In the genomic region with DNA sequence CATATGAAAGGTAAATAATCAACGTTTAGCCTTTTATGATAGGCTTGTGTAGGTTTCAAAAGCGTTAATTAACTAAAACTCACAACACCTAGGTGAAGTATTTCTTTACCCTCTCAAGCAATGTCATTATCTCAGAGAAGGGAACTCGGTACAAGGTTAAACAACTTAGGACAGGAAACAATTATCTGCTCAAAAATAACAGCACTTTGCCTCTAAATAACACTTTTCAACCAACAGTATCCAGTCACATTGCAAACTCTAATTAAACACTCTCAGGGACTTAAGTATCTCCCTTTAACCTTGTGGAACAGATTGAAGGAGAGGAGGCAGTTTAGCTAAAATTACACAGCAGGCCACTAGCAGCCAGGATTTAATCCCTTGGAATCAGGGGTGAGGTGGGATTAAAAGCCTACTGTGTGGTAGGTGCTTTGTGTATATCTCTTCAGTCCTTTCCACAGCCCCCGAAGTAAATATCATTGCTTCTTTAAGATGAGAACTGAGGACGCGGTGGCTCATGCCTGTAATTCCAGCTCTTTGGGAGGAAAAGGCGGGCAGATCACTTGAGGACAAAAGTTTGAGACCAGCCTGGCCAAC, we compare ENCODE assay signal across 27 cellular contexts. TPM values are rescaled to one million over a fixed set of nuclear protein-coding genes. Genes with fewer than 3 reads are reported as not detected.
DNase-seq lines count a peak whose midpoint lies in the region; ATAC-seq and TF ChIP-seq lines count a peak whose summit lies in the region.
"Had no signal": no experiment of that assay in that cellular context is flagged by ENCODE, and none has a peak within 500 bp of the region (broad histone marks: within the 10 kb centered on the region; RNA-seq: fewer than 3 reads in every experiment).

No MANE protein-coding gene starts in this region.

- H3K27ac ChIP-seq in GM23338 (ENCODE audit: low read depth): no peak overlapping the region
- no peak overlapping the region for H3K27ac ChIP-seq in mesendoderm (ENCODE audit: low read depth, low read length)
- H3K27ac ChIP-seq: KMS-11, thyroid gland had no signal

- no peaks in the 10 kb centered on the region for H3K79me1 ChIP-seq in mesendoderm (ENCODE audit: low read length)

- no peak overlapping the region for H2AK5ac ChIP-seq in mesendoderm (ENCODE audit: low read length)

- no peak overlapping the region for H3K18ac ChIP-seq in mesendoderm (ENCODE audit: low read length)

- H3K36me3 ChIP-seq in GM23338 (ENCODE audit: insufficient read depth) (no peaks in the 10 kb centered on the region), mesendoderm (ENCODE audit: control insufficient read depth, insufficient read depth, low read length) (no peaks in the 10 kb centered on the region)
- H3K36me3 ChIP-seq: thyroid gland had no signal

- H3K79me2 ChIP-seq in GM23338 (replicated peaks; ENCODE audit: insufficient read depth) (no peaks in the 10 kb centered on the region), mesendoderm (ENCODE audit: control insufficient read depth, insufficient read depth, low read length) (no peaks in the 10 kb centered on the region)

- H4K20me1 ChIP-seq in GM23338 (replicated peaks; ENCODE audit: insufficient read depth): no peaks in the 10 kb centered on the region

- H3K9me2 ChIP-seq in GM23338 (ENCODE audit: insufficient read depth): no peaks in the 10 kb centered on the region

- H3K27me3 Mint-ChIP-seq in GM23338 (ENCODE audit: insufficient read depth, low read depth, poor library complexity) (peaks cover 2% of the 10 kb centered on the region), IgD-negative memory B cell (peaks cover 5% of the 10 kb centered on the region), natural killer cell (ENCODE audit: low read depth in 2 of 2) (peaks cover 9 to 11% of the 10 kb centered on the region in 2 donors)
- H3K27me3 Mint-ChIP-seq: dendritic cell treated with granulocyte-macrophage colony-stimulating factor and Interleukin-4, amounts not matched to agents 40 ng/mL and 50 ng/mL, for 4 days had no signal

- no peak overlapping the region for H2BK120ac ChIP-seq in mesendoderm (ENCODE audit: low read depth, low read length)

- H3K4me1 ChIP-seq in GM23338 (ENCODE audit: insufficient read depth) (0 out of 2 replicates have a peak, but pooled peaks cover 6% of the 10 kb centered on the region), mesendoderm (ENCODE audit: control insufficient read depth, low read depth, low read length) (no peaks in the 10 kb centered on the region)

- TF ChIP-seq CTCF in GM23338 (conservative IDR thresholded peaks at IDR 0.05; ENCODE audit: low read depth in 2 of 2) (no peak), natural killer cell (IDR thresholded peaks at IDR 0.05) (no peak), GM10248 (IDR thresholded peaks at IDR 0.05; ENCODE audit: control extremely low read depth, extremely low read depth, low read depth, missing control alignments) (no peak)

- 0 out of 2 replicates have a peak, but pooled peaks cover 4% of the 10 kb centered on the region for H3F3A ChIP-seq in GM23338 (replicated peaks; ENCODE audit: low read depth)

- CTCF ChIA-PET in GM10248 (lab: Yijun Ruan, JAX): interaction anchor here (0.9 to 5.5 kb wide), 6 partner anchors 11 to 37 kb away, joined by 3 to 20 read pairs (median 6); no protein-coding TSS in a partner anchor

- H3K4me2 ChIP-seq in GM23338 (no peak overlapping the region), mesendoderm (ENCODE audit: low read length) (no peak overlapping the region)
- H3K4me2 ChIP-seq: KMS-11 had no signal

- no peaks in the 10 kb centered on the region for H3K36me3 Mint-ChIP-seq in GM23338 (ENCODE audit: low read depth)
- H3K36me3 Mint-ChIP-seq in IgD-negative memory B cell: no peaks in the 10 kb centered on the region
- H3K36me3 Mint-ChIP-seq in natural killer cell: no peaks in the 10 kb centered on the region

- H3K27me3 ChIP-seq in GM23338 (ENCODE audit: insufficient read depth) (no peaks in the 10 kb centered on the region), mesendoderm (ENCODE audit: insufficient read depth, low read length, poor library complexity) (no peaks in the 10 kb centered on the region)
- H3K27me3 ChIP-seq: thyroid gland had no signal

- H3K9ac ChIP-seq in mesendoderm (ENCODE audit: low read length): no peak overlapping the region
- H3K9ac ChIP-seq: KMS-11 had no signal

- no peak overlapping the region for H3K27ac Mint-ChIP-seq in GM23338
- H3K27ac Mint-ChIP-seq in IgD-negative memory B cell: peak overlapping the region in 2 of 3 donors; percentile 1 to 27
- H3K27ac Mint-ChIP-seq in natural killer cell: no peak overlapping the region
- H3K27ac Mint-ChIP-seq: activated CD4-positive, alpha-beta T cell treated with anti-CD3 and anti-CD28 coated beads for 36 hours; activated naive CD8-positive, alpha-beta T cell treated with anti-CD3 and anti-CD28 coated beads, Interleukin-2, amount 50 U/mL, for 24 hours had no signal

- H4K8ac ChIP-seq in mesendoderm (ENCODE audit: low read depth, low read length): no peak overlapping the region

- H3K4me3 Mint-ChIP-seq in GM23338 (no peak overlapping the region), IgD-negative memory B cell (no peak overlapping the region), natural killer cell (no peak overlapping the region)
- H3K4me3 Mint-ChIP-seq: activated CD4-positive, alpha-beta T cell treated with anti-CD3 and anti-CD28 coated beads for 36 hours; activated naive CD8-positive, alpha-beta T cell treated with anti-CD3 and anti-CD28 coated beads, Interleukin-2, amount 50 U/mL, for 24 hours; dendritic cell treated with granulocyte-macrophage colony-stimulating factor and Interleukin-4, amounts not matched to agents 40 ng/mL and 50 ng/mL, for 4 days had no signal

- no peak overlapping the region for H3K4ac ChIP-seq in mesendoderm (ENCODE audit: low read depth, low read length)

- 0 out of 2 replicates have a peak overlapping the region, but pooled peaks have one; percentile 52 for H2AFZ ChIP-seq in GM23338

- H3K9me3 Mint-ChIP-seq in GM23338: no peaks in the 10 kb centered on the region
- H3K9me3 Mint-ChIP-seq in IgD-negative memory B cell: no peaks in the 10 kb centered on the region
- no peaks in the 10 kb centered on the region for H3K9me3 Mint-ChIP-seq in natural killer cell
- H3K9me3 Mint-ChIP-seq: activated naive CD8-positive, alpha-beta T cell treated with anti-CD3 and anti-CD28 coated beads, Interleukin-2, amount 50 U/mL, for 24 hours; dendritic cell treated with granulocyte-macrophage colony-stimulating factor and Interleukin-4, amounts not matched to agents 40 ng/mL and 50 ng/mL, for 4 days had no signal

- H3K23ac ChIP-seq in mesendoderm (ENCODE audit: low read length): no peak overlapping the region

- ATAC-seq in GM23338 (no peak), natural killer cell (no peak)
- ATAC-seq: activated CD4-positive, alpha-beta T cell treated with anti-CD3 and anti-CD28 coated beads for 36 hours; activated naive CD8-positive, alpha-beta T cell treated with anti-CD3 and anti-CD28 coated beads, Interleukin-2, amount 50 U/mL, for 24 hours; HCT116; left lobe of liver; stimulated activated naive CD8-positive, alpha-beta T cell treated with anti-CD3 and anti-CD28 coated beads, Interleukin-15, Interleukin-2, amounts not matched to agents 100 U/mL and 50 U/mL, for 24 hours had no signal

- H2BK5ac ChIP-seq in mesendoderm (ENCODE audit: low read length): no peak overlapping the region

- DNase-seq in GM23338 (ENCODE audit: low spot score) (no peak), NOMO-1 treated with DMSO at 0.1 percent for 48 hours (lab: John Stamatoyannopoulos, UW; ENCODE audit: unreplicated experiment) (peak; percentile 66), mesendoderm (peak; percentile 11), natural killer cell (no peak), GM10248 (ENCODE audit: extremely low spot score) (no peak)
- DNase-seq in activated CD4-positive, alpha-beta T cell treated with anti-CD3 and anti-CD28 coated beads, Interleukin-2, amount 50 U/mL, for 48 hours: no peak
- no peak for DNase-seq in stimulated activated CD4-positive, alpha-beta T cell treated with anti-CD3 and anti-CD28 coated beads, Interleukin-4, amount 100 ng/mL, for 24 hours
- DNase-seq: activated CD4-positive, alpha-beta T cell treated with anti-CD3 and anti-CD28 coated beads for 36 hours; activated gamma-delta T cell treated with Interleukin-2 at 50 U/mL for 16 hours; activated naive CD8-positive, alpha-beta T cell treated with anti-CD3 and anti-CD28 coated beads, Interleukin-2, amount 50 U/mL, for 24 hours; Calu3; central memory CD4-positive, alpha-beta T cell; NCI-H187; NCI-H446 treated with DMSO at 0.1 percent for 48 hours; nucleus accumbens; stimulated activated CD4-positive, alpha-beta T cell treated with anti-CD3 and anti-CD28 coated beads, Interleukin-15, amount 100 ng/mL, for 24 hours; stimulated activated naive CD8-positive, alpha-beta T cell treated with anti-CD3 and anti-CD28 coated beads, Interleukin-15, Interleukin-2, amounts not matched to agents 100 U/mL and 50 U/mL, for 24 hours; T-helper 1 cell; thyroid gland had no signal

- H3K4me1 Mint-ChIP-seq in GM23338 (peaks cover 3% of the 10 kb centered on the region; the same call in 2 of the 3 replicates), IgD-negative memory B cell (peaks cover 5 to 11% (median 6%) of the 10 kb centered on the region in 3 donors), natural killer cell (no peaks in the 10 kb centered on the region)

- H3K4me3 ChIP-seq in GM23338 (no peak overlapping the region), mesendoderm (ENCODE audit: low read length) (no peak overlapping the region)
- H3K4me3 ChIP-seq: GM12878, thyroid gland had no signal

- no peak overlapping the region for H2BK15ac ChIP-seq in mesendoderm (replicated peaks; ENCODE audit: low read depth)

- intact Hi-C loops in natural killer cell (cut with micrococcal nuclease): no loop called here

- H4K5ac ChIP-seq in mesendoderm (ENCODE audit: low read length): no peak overlapping the region

- POLR2A ChIA-PET in GM10248 (lab: Yijun Ruan, JAX): no interaction called here

- H3K56ac ChIP-seq in mesendoderm (ENCODE audit: low read length): no peak overlapping the region

- no CpG with 5 or more reads among the region's 7 CpGs for WGBS in mesendoderm (ENCODE audit: extremely low coverage, insufficient coverage, low lambda C conversion rate)

RNA-seq across cellular contexts. Expression of gene AKNAD1, which starts 5.2 kb away (rescaled TPM):
- total RNA-seq in GM23338 (2014; rRNA removed; shearing (Covaris generic)): not detected in 2 replicates
- polyA plus RNA-seq in GM23338 (2016; fragmentation: Nextera tagmentation; extraction: Ambion mirVana) (not detected in 2 replicates), IgD-negative memory B cell (not detected)
- not detected for polyA plus RNA-seq in mesendoderm (2013, experiment 1 of 2)
- not detected for polyA plus RNA-seq in mesendoderm (2013, experiment 2 of 2)
- total RNA-seq in natural killer cell: not detected
- total RNA-seq: activated CD4-positive, alpha-beta T cell treated with anti-CD3 and anti-CD28 coated beads for 36 hours; Calu3; GM12878; left lobe of liver; mesenteric fat pad; pulmonary artery endothelial cell had no signal

RNA-seq across cellular contexts. Expression of gene GPSM2, which starts 14.7 kb away (rescaled TPM):
- 11.2 and 14.1 TPM in 2 replicates for total RNA-seq in GM23338 (2014; rRNA removed; shearing (Covaris generic))
- polyA plus RNA-seq in GM23338 (2016; fragmentation: Nextera tagmentation; extraction: Ambion mirVana) (5.5 and 9.8 TPM in 2 replicates), IgD-negative memory B cell (1.5 TPM)
- 8.5 TPM for polyA plus RNA-seq in mesendoderm (2013, experiment 1 of 2)
- 7.6 TPM for polyA plus RNA-seq in mesendoderm (2013, experiment 2 of 2)
- total RNA-seq in natural killer cell: 1 to 10 TPM; 1.0 to 1.5 (median 1.4) TPM

Comparison
In these comparisons a context has a peak if more than half of its experiments do, and no peak if none do; other contexts are left out.
1. DNase-seq: peak in NOMO-1 treated with DMSO at 0.1 percent for 48 hours (single experiment) and mesendoderm (single experiment); none in GM23338 (single experiment), activated CD4-positive, alpha-beta T cell treated with anti-CD3 and anti-CD28 coated beads, Interleukin-2, amount 50 U/mL, for 48 hours (0 of 2), natural killer cell (single experiment), stimulated activated CD4-positive, alpha-beta T cell treated with anti-CD3 and anti-CD28 coated beads, Interleukin-4, amount 100 ng/mL, for 24 hours (single experiment) and GM10248 (single experiment).
2. H3K27ac Mint-ChIP-seq: peak in IgD-negative memory B cell (2 of 3); none in GM23338 (single experiment) and natural killer cell (0 of 2).